15 cellular contexts compared by ENCODE assay signal in genomic region chr3:89320186-89320585, GRCh38.
A peak's percentile ranks its signal among the peaks of the same experiment; 100 is the strongest.
DNase-seq lines count a peak whose midpoint lies in the region; FAIRE-seq and TF ChIP-seq lines count a peak whose summit lies in the region.
"Had no signal": no experiment of that assay in that cellular context is flagged by ENCODE, and none has a peak within 500 bp of the region (broad histone marks: within the 10 kb centered on the region; RNA-seq: fewer than 3 reads in every experiment).

No MANE protein-coding gene starts in this region.

- POLR2A ChIA-PET in H1 (lab: Charles Lee; ENCODE audit: partially characterized antibody), result no interaction called here

- no peaks in the 10 kb centered on the region for H3K27me3 ChIP-seq in H1 (replicated peaks in 1 of 4; ENCODE audit: control insufficient read depth in 3 of 4, extremely low read depth in 1 of 4, insufficient read depth in 3 of 4, low read length in 3 of 4)

- no peaks in the 10 kb centered on the region for H3K23me2 ChIP-seq in H1 (ENCODE audit: low read depth, low read length)

- WGBS in H1 (ENCODE audit: extremely low coverage in 1 of 2, insufficient coverage in 1 of 2, insufficient read length in 1 of 2, insufficient replicate concordance in 2 of 2, low coverage in 1 of 2, low lambda C conversion rate in 2 of 2, missing lambda C conversion rate in 1 of 2), 2 experiments, result 89% methylated on average over 2 of the region's 2 CpGs; no CpG with 5 or more reads in 1 of the 2 experiments

- no peak overlapping the region for H3K23ac ChIP-seq in H1 (ENCODE audit: insufficient read length)

- H2BK5ac ChIP-seq in H1 (ENCODE audit: low read depth, low read length), result no peak overlapping the region

- H3K14ac ChIP-seq in H1 (ENCODE audit: insufficient read length), result peak overlapping the region; percentile 31

- no peak overlapping the region for H4K8ac ChIP-seq in H1 (ENCODE audit: extremely low read depth, insufficient read depth, low read length)

- TF ChIP-seq CTCF in H1 (IDR thresholded peaks at IDR 0.05; ENCODE audit: control extremely low read depth in 1 of 3, insufficient read depth in 1 of 3, low read depth in 1 of 3, low read length in 3 of 3), result no peak

- no peak overlapping the region for H2BK120ac ChIP-seq in H1 (replicated peaks; ENCODE audit: low read depth, low read length)

- CTCF ChIA-PET in H1 (lab: Charles Lee; ENCODE audit: partially characterized antibody), result no interaction called here

- no peak overlapping the region for H3K4me3 ChIP-seq in H1 (ENCODE audit: extremely low read depth in 1 of 4, insufficient read depth in 2 of 4, low read depth in 3 of 4, low read length in 4 of 4)

- no peaks in the 10 kb centered on the region for H3K79me2 ChIP-seq in H1 (ENCODE audit: control insufficient read depth in 1 of 2, insufficient read depth in 2 of 2, low read length in 2 of 2)

- H3K18ac ChIP-seq in H1 (ENCODE audit: extremely low read depth, low read length), result no peak overlapping the region

- H2AK5ac ChIP-seq in H1 (ENCODE audit: low read depth, low read length), result no peak overlapping the region

- FAIRE-seq in H1 (lab: Jason Lieb, UNC), result no peak
- FAIRE-seq: G401.6, GM12892 had no signal

- no peaks in the 10 kb centered on the region for H3K4me1 ChIP-seq in H1 (replicated peaks in 1 of 4; ENCODE audit: control insufficient read depth in 3 of 4, insufficient read depth in 4 of 4, low read length in 3 of 4)

- no peaks in the 10 kb centered on the region for H4K20me1 ChIP-seq in H1 (replicated peaks in 1 of 2; ENCODE audit: control insufficient read depth in 1 of 2, insufficient read depth in 2 of 2, low read length in 2 of 2)

- no peak overlapping the region for H2BK20ac ChIP-seq in H1 (ENCODE audit: low read length)

- no peak overlapping the region for H4K5ac ChIP-seq in H1 (ENCODE audit: insufficient read length, low read depth, low read length)

- no peak overlapping the region for H3K4ac ChIP-seq in H1 (replicated peaks; ENCODE audit: insufficient read length, low read depth, low read length)

- no peak overlapping the region for H3K27ac ChIP-seq in H1 (ENCODE audit: low read depth, low read length)

- H3K79me1 ChIP-seq in H1 (ENCODE audit: low read depth, low read length), result no peaks in the 10 kb centered on the region

- H3K9me3 ChIP-seq in H1 (ENCODE audit: insufficient read depth in 2 of 2, low read depth in 1 of 2, low read length in 1 of 2), result no peaks in the 10 kb centered on the region

- no peak for TF ChIP-seq EP300 in H1 (IDR thresholded peaks at IDR 0.05; ENCODE audit: borderline replicate concordance in 1 of 2, low read depth in 2 of 2, low read length in 2 of 2)

- DNase-seq in NAMALWA (ENCODE audit: low spot score) (peak; percentile 1), OCI-M1 (lab: John Stamatoyannopoulos, UW) (peak; percentile 19), H1 (ENCODE audit: low read depth in 1 of 2, low spot score in 2 of 2) (no peak), DMS153 (lab: John Stamatoyannopoulos, UW) (no peak), H4 (ENCODE audit: low spot score) (no peak), NCI-H82 treated with DMSO at 0.1 percent for 48 hours (lab: John Stamatoyannopoulos, UW; ENCODE audit: unreplicated experiment) (no peak)
- DNase-seq: C1 segment of cervical spinal cord; Calu3; CD4-positive, alpha-beta memory T cell; COR-L47; DND-41; GOT3; H9 had no signal

- no peak overlapping the region for H2BK12ac ChIP-seq in H1 (ENCODE audit: low read depth, low read length)

- no peak overlapping the region for H2BK15ac ChIP-seq in H1 (ENCODE audit: low read length)

- H4K91ac ChIP-seq in H1 (replicated peaks; ENCODE audit: insufficient read length, low read length), result no peak overlapping the region

- H3K9ac ChIP-seq in H1 (replicated peaks in 1 of 4; ENCODE audit: extremely low read depth in 1 of 4, low read depth in 3 of 4, low read length in 3 of 4), result no peak overlapping the region

- no peaks in the 10 kb centered on the region for H3K36me3 ChIP-seq in H1 (ENCODE audit: control insufficient read depth in 2 of 4, insufficient read depth in 4 of 4, low read length in 3 of 4)

- H2AFZ ChIP-seq in H1 (ENCODE audit: low read length), result no peak overlapping the region

- no peak overlapping the region for H3K4me2 ChIP-seq in H1 (ENCODE audit: insufficient read depth in 1 of 2, low read depth in 2 of 2, low read length in 2 of 2)

- TF ChIP-seq RAD21 in H1 (IDR thresholded peaks at IDR 0.05 in 1 of 2, conservative IDR thresholded peaks at IDR 0.05 in 1 of 2; ENCODE audit: low read depth in 2 of 2, low read length in 2 of 2), result no peak

- H3K56ac ChIP-seq in H1 (replicated peaks; ENCODE audit: insufficient read length, low read depth, low read length), result no peak overlapping the region

- TF ChIP-seq POLR2A in H1 (IDR thresholded peaks at IDR 0.05; ENCODE audit: control extremely low read depth in 1 of 2, low read depth in 2 of 2, low read length in 2 of 2), result no peak

TF ChIP-seq in H1, 55 proteins besides CTCF, POLR2A, EP300 and RAD21:
- TF ChIP-seq EZH2 (IDR thresholded peaks at IDR 0.05; ENCODE audit: low read depth, low read length, severe bottlenecking) (no peak), CHD2 (IDR thresholded peaks at IDR 0.05; ENCODE audit: low read length) (no peak), HDAC2 (IDR thresholded peaks at IDR 0.05; ENCODE audit: borderline replicate concordance in 1 of 2, low read depth in 2 of 2, low read length in 2 of 2) (no peak), TAF7 (optimal IDR thresholded peaks at IDR 0.05; ENCODE audit: borderline replicate concordance, low read depth, low read length) (no peak), GTF2F1 (IDR thresholded peaks at IDR 0.05; ENCODE audit: borderline replicate concordance, low read depth, low read length) (no peak), MAFK (IDR thresholded peaks at IDR 0.05; ENCODE audit: low read depth, low read length) (no peak), GABPA (IDR thresholded peaks at IDR 0.05; ENCODE audit: borderline replicate concordance, insufficient read depth, low read length) (no peak), USF2 (IDR thresholded peaks at IDR 0.05; ENCODE audit: low read length) (no peak), PHF8 (conservative IDR thresholded peaks at IDR 0.05; ENCODE audit: low read depth, low read length) (no peak), POU5F1 (IDR thresholded peaks at IDR 0.05; ENCODE audit: low read depth, low read length) (no peak), RNF2 (IDR thresholded peaks at IDR 0.05; ENCODE audit: borderline replicate concordance, low read depth, low read length, missing control alignments, poor library complexity, severe bottlenecking) (no peak), BRCA1 (IDR thresholded peaks at IDR 0.05; ENCODE audit: low read depth, low read length) (no peak)

Comparison
In these comparisons a context has a peak if more than half of its experiments do, and no peak if none do; other contexts are left out.
1. DNase-seq: peak in NAMALWA (single experiment) and OCI-M1 (single experiment); none in H1 (0 of 2), DMS153 (single experiment), H4 (single experiment) and NCI-H82 treated with DMSO at 0.1 percent for 48 hours (single experiment).